8 cellular contexts compared by ENCODE assay signal in the genomic region with DNA sequence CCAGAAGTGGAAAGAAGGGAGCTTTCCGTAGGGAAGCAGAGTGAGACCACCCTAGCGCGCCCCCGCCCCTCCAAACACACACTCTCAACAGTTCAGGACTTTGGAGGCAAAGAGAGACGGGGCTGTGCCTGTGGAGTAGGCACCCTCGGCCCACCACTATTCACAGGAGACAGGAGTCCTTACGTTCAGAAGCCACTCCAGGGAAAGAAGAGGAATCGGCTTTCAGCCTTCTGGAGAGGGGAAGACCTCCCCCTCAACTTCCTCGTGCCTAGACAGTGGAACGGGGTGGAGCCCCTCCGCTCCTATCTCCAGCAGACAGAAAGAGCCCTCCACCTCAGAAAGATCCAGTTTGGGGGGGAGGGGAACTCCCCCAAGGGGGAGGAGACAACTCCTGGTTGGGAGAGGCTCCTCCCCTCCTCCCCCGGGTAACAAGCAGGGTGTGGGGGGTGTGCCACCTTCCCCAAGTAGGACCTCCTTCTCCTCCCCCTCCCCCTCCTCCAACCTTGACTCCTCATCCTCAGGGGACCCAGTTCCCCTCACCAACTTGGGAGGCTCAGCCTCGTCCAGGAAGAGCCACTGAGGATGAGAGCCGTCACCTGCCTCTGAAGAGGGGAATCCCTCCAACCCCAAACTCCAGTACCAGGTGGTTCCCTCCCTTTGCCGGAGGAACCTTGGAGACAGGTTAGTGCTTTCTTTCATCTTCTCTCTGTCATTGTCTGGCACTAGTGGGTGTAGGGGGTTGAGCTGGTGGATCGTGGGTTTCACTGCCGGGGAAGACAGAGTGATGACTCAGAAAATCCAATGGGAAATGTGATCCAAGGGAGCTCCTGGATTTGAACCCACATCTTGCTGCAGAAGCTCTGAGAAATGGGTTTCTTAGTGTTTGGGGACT. TPM values are rescaled to one million over a fixed set of nuclear protein-coding genes. Genes with fewer than 3 reads are reported as not detected.
A peak's percentile ranks its signal among the peaks of the same experiment; 100 is the strongest.
DNase-seq lines count a peak whose midpoint lies in the region; ATAC-seq and TF ChIP-seq lines count a peak whose summit lies in the region.

No MANE protein-coding gene starts in this region.

- DNase-seq in ELF-1 (ENCODE audit: low read depth, low spot score) (peak; percentile 63), HCEC 1CT (peak; percentile 42), NCI-H345 treated with DMSO at 0.1 percent for 48 hours (lab: John Stamatoyannopoulos, UW; ENCODE audit: unreplicated experiment) (peak; percentile 49), fibroblast of the aortic adventitia (ENCODE audit: low read depth) (no peak), natural killer cell (no peak), upper lobe of right lung (no peak)
- peak; percentile 46 to 50 for DNase-seq in activated T-cell treated with anti-CD3 and anti-CD28 coated beads, Interleukin-2, amount 50 U/mL, for 72 hours

- peaks cover 7% of the 10 kb centered on the region for H3K36me3 ChIP-seq in upper lobe of right lung

- H3K27ac Mint-ChIP-seq in activated T-cell treated with anti-CD3 and anti-CD28 coated beads, Interleukin-2, amount 50 U/mL, for 72 hours, result peak overlapping the region; percentile 85
- H3K27ac Mint-ChIP-seq in natural killer cell, result peak overlapping the region; percentile 57 to 74

- peaks cover 57% of the 10 kb centered on the region for H3K4me1 ChIP-seq in upper lobe of right lung

- peaks cover 65% of the 10 kb centered on the region for H3K4me1 Mint-ChIP-seq in activated T-cell treated with anti-CD3 and anti-CD28 coated beads, Interleukin-2, amount 50 U/mL, for 72 hours (ENCODE audit: low read depth)
- peaks cover 55 to 62% of the 10 kb centered on the region in 2 donors for H3K4me1 Mint-ChIP-seq in natural killer cell

- TF ChIP-seq CTCF in fibroblast of the aortic adventitia (IDR thresholded peaks at IDR 0.05; ENCODE audit: insufficient read depth, low read length), result no peak
- no peak for TF ChIP-seq CTCF in natural killer cell (IDR thresholded peaks at IDR 0.05)
- no peak for TF ChIP-seq CTCF in upper lobe of right lung (IDR thresholded peaks at IDR 0.05)

- no peaks in the 10 kb centered on the region for H3K27me3 ChIP-seq in upper lobe of right lung

- peak overlapping the region; percentile 90 for H3K4me3 ChIP-seq in fibroblast of the aortic adventitia (ENCODE audit: low read depth, low read length)
- H3K4me3 ChIP-seq in upper lobe of right lung, result peak overlapping the region; percentile 77

- no peaks in the 10 kb centered on the region for H3K9me3 ChIP-seq in upper lobe of right lung

- peaks cover 0 to 2% of the 10 kb centered on the region in 2 donors for H3K36me3 Mint-ChIP-seq in activated T-cell treated with anti-CD3 and anti-CD28 coated beads, Interleukin-2, amount 50 U/mL, for 72 hours (ENCODE audit: insufficient read depth in 2 of 2)
- H3K36me3 Mint-ChIP-seq in natural killer cell, result no peaks in the 10 kb centered on the region

- intact Hi-C loops in natural killer cell (cut with micrococcal nuclease), result no loop called here
- intact Hi-C loops in upper lobe of right lung (cut with DNase I), result no loop called here

- no peaks in the 10 kb centered on the region for H3K27me3 Mint-ChIP-seq in activated T-cell treated with anti-CD3 and anti-CD28 coated beads, Interleukin-2, amount 50 U/mL, for 72 hours (ENCODE audit: low read depth)
- no peaks in the 10 kb centered on the region for H3K27me3 Mint-ChIP-seq in natural killer cell (ENCODE audit: low read depth in 2 of 2)

- H3K4me3 Mint-ChIP-seq in activated T-cell treated with anti-CD3 and anti-CD28 coated beads, Interleukin-2, amount 50 U/mL, for 72 hours, result peak overlapping the region; percentile 80 to 94
- peak overlapping the region; percentile 71 for H3K4me3 Mint-ChIP-seq in natural killer cell

- no peaks in the 10 kb centered on the region for H3K9me3 Mint-ChIP-seq in activated T-cell treated with anti-CD3 and anti-CD28 coated beads, Interleukin-2, amount 50 U/mL, for 72 hours
- no peaks in the 10 kb centered on the region for H3K9me3 Mint-ChIP-seq in natural killer cell

- H3K27ac ChIP-seq in upper lobe of right lung, result peak overlapping the region; percentile 93

- peak; percentile 18 to 29 for ATAC-seq in activated T-cell treated with anti-CD3 and anti-CD28 coated beads, Interleukin-2, amount 50 U/mL, for 72 hours (replicated peaks in 1 of 2)
- ATAC-seq in natural killer cell (no peak), upper lobe of right lung (peak; percentile 45), HG02571 (IDR thresholded peaks at IDR 0.05; ENCODE audit: unreplicated experiment) (no peak)

RNA-seq across cellular contexts. Expression of gene FOXJ2, which starts 0.9 kb away (rescaled TPM):
- 10 to 100 TPM; 26.6 to 27.8 TPM for total RNA-seq in activated T-cell treated with anti-CD3 and anti-CD28 coated beads, Interleukin-2, amount 50 U/mL, for 72 hours
- total RNA-seq in fibroblast of the aortic adventitia (ENCODE audit: low replicate concordance), result 7.8 and 13.8 TPM in 2 replicates
- total RNA-seq in natural killer cell, result 10 to 100 TPM; 27.8 to 28.5 (median 28.4) TPM
- total RNA-seq in upper lobe of right lung, result 20.3 TPM

RNA-seq across cellular contexts. Expression of gene C3AR1, which starts 32.8 kb away (rescaled TPM):
- total RNA-seq in activated T-cell treated with anti-CD3 and anti-CD28 coated beads, Interleukin-2, amount 50 U/mL, for 72 hours, result under 1 TPM; 0.19 to 0.79 TPM
- total RNA-seq in fibroblast of the aortic adventitia (ENCODE audit: low replicate concordance) (0.18 TPM in 1 of 2 replicates, not detected in the other), natural killer cell (10 to 100 TPM in 2 of 3 donors, 1 to 10 TPM in 1; 9.5 to 16.9 (median 13.0) TPM), upper lobe of right lung (45.0 TPM)

RNA-seq across cellular contexts. Expression of gene NECAP1, which starts 48.7 kb away (rescaled TPM):
- total RNA-seq in activated T-cell treated with anti-CD3 and anti-CD28 coated beads, Interleukin-2, amount 50 U/mL, for 72 hours, result 10 to 100 TPM; 34.2 to 43.5 TPM
- 18.8 and 63.4 TPM in 2 replicates for total RNA-seq in fibroblast of the aortic adventitia (ENCODE audit: low replicate concordance)
- total RNA-seq in natural killer cell, result 100 to 1,000 TPM; 100 to 122 (median 115) TPM
- total RNA-seq in upper lobe of right lung, result 36.7 TPM

Comparison
In these comparisons a context has a peak if more than half of its experiments do, and no peak if none do; other contexts are left out.
1. DNase-seq: peak in ELF-1 (single experiment), HCEC 1CT (single experiment), NCI-H345 treated with DMSO at 0.1 percent for 48 hours (single experiment) and activated T-cell treated with anti-CD3 and anti-CD28 coated beads, Interleukin-2, amount 50 U/mL, for 72 hours (2 of 2); none in fibroblast of the aortic adventitia (single experiment), natural killer cell (single experiment) and upper lobe of right lung (single experiment).
2. ATAC-seq: peak in activated T-cell treated with anti-CD3 and anti-CD28 coated beads, Interleukin-2, amount 50 U/mL, for 72 hours (2 of 2) and upper lobe of right lung (single experiment); none in natural killer cell (0 of 3) and HG02571 (single experiment).